19 cellular contexts compared by ENCODE assay signal in the genomic region with DNA sequence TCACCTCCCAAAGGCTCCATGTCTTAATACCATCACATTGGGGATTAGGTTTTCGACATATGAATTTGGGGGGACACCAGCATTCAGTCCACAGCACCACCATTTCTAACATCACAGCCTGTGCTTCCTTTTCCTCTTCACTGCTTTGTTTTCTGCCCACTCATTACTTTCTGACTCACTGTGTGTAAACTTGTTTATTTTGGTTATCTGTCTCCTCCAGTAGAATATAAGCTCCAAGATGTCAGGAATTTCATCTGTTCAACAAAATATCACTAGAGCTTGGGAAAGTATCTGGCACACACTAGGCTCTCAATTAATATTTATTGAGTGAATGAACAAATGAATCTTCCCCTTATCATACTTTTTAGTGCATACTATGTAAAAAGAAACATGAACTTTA.
DNase-seq lines count a peak whose midpoint lies in the region; ATAC-seq and TF ChIP-seq lines count a peak whose summit lies in the region.
"Had no signal": no experiment of that assay in that cellular context is flagged by ENCODE, and none has a peak within 500 bp of the region (broad histone marks: within the 10 kb centered on the region; RNA-seq: fewer than 3 reads in every experiment).

No MANE protein-coding gene starts in this region.

- CTCF ChIA-PET in CD8-positive, alpha-beta T cell (lab: Charles Lee) = interaction anchor here (1.8 kb wide), 1 partner anchor 190 kb away, joined by 3 read pairs; no protein-coding TSS in a partner anchor

- no peaks in the 10 kb centered on the region for H3K27me3 ChIP-seq in CD8-positive, alpha-beta T cell (ENCODE audit: insufficient read depth, low read length)
- H3K27me3 ChIP-seq in mesendoderm (ENCODE audit: insufficient read depth, low read length, poor library complexity) = no peaks in the 10 kb centered on the region
- H3K27me3 ChIP-seq: BLaER1, brain microvascular endothelial cell had no signal

- no CpG with 5 or more reads among the region's 1 CpG for WGBS in mesendoderm (ENCODE audit: extremely low coverage, insufficient coverage, low lambda C conversion rate)

- no peak overlapping the region for H2BK5ac ChIP-seq in mesendoderm (ENCODE audit: low read length)

- H4K8ac ChIP-seq in mesendoderm (ENCODE audit: low read depth, low read length) = no peak overlapping the region

- H2BK120ac ChIP-seq in mesendoderm (ENCODE audit: low read depth, low read length) = no peak overlapping the region

- no peak overlapping the region for H3K27ac ChIP-seq in CD8-positive, alpha-beta T cell (ENCODE audit: low read depth, low read length)
- H3K27ac ChIP-seq in mesendoderm (ENCODE audit: low read depth, low read length) = no peak overlapping the region
- H3K27ac ChIP-seq: BLaER1, brain microvascular endothelial cell, left ventricle myocardium inferior had no signal

- no peak overlapping the region for H2AK5ac ChIP-seq in mesendoderm (ENCODE audit: low read length)

- no peak overlapping the region for H3K27ac Mint-ChIP-seq in CD8-positive, alpha-beta T cell
- H3K27ac Mint-ChIP-seq: activated naive CD8-positive, alpha-beta T cell treated with anti-CD3 and anti-CD28 coated beads for 36 hours; activated T-helper 1 cell treated with anti-CD3 and anti-CD28 coated beads, Interleukin-12 subunit alpha, Interleukin-12 subunit beta, Interleukin-2, Interleukin-4 antibody, amounts not matched to agents 30 ng/mL and 10 ng/mL and 1 ng/mL, durations not matched to agents 14 hours and 24 hours and 36 hours; stimulated activated memory B cell treated with anti-CD40 and anti-IgM and Interleukin-4, amounts not matched to agents 10 μg/mL and 1 μg/mL and 100 μg/mL, for 72 hours had no signal

- no peaks in the 10 kb centered on the region for H3K36me3 Mint-ChIP-seq in CD8-positive, alpha-beta T cell
- H3K36me3 Mint-ChIP-seq: activated naive CD8-positive, alpha-beta T cell treated with anti-CD3 and anti-CD28 coated beads for 36 hours; stimulated activated memory B cell treated with anti-CD40 and anti-IgM and Interleukin-4, amounts not matched to agents 10 μg/mL and 1 μg/mL and 100 μg/mL, for 72 hours had no signal

- no peak overlapping the region for H3K4me2 ChIP-seq in mesendoderm (ENCODE audit: low read length)
- H3K4me2 ChIP-seq: BLaER1 had no signal

- H3K36me3 ChIP-seq in CD8-positive, alpha-beta T cell (ENCODE audit: insufficient read depth, low read length) = no peaks in the 10 kb centered on the region
- no peaks in the 10 kb centered on the region for H3K36me3 ChIP-seq in mesendoderm (ENCODE audit: control insufficient read depth, insufficient read depth, low read length)
- H3K36me3 ChIP-seq: BLaER1, brain microvascular endothelial cell, left ventricle myocardium inferior had no signal

- no peaks in the 10 kb centered on the region for H3K4me1 ChIP-seq in CD8-positive, alpha-beta T cell (ENCODE audit: insufficient read depth, low read length)
- no peaks in the 10 kb centered on the region for H3K4me1 ChIP-seq in mesendoderm (ENCODE audit: control insufficient read depth, low read depth, low read length)
- H3K4me1 ChIP-seq: BLaER1 had no signal

- H4K5ac ChIP-seq in mesendoderm (ENCODE audit: low read length) = no peak overlapping the region

- no peaks in the 10 kb centered on the region for H3K9me3 Mint-ChIP-seq in CD8-positive, alpha-beta T cell
- H3K9me3 Mint-ChIP-seq: activated naive CD8-positive, alpha-beta T cell treated with anti-CD3 and anti-CD28 coated beads for 36 hours; activated T-helper 1 cell treated with anti-CD3 and anti-CD28 coated beads, Interleukin-12 subunit alpha, Interleukin-12 subunit beta, Interleukin-2, Interleukin-4 antibody, amounts not matched to agents 30 ng/mL and 10 ng/mL and 1 ng/mL, durations not matched to agents 14 hours and 24 hours and 36 hours; stimulated activated memory B cell treated with anti-CD40 and anti-IgM and Interleukin-4, amounts not matched to agents 10 μg/mL and 1 μg/mL and 100 μg/mL, for 72 hours had no signal

- H3K18ac ChIP-seq in mesendoderm (ENCODE audit: low read length) = no peak overlapping the region

- no peak for TF ChIP-seq CTCF in fibroblast of the aortic adventitia (IDR thresholded peaks at IDR 0.05; ENCODE audit: insufficient read depth, low read length)
- TF ChIP-seq CTCF in CD8-positive, alpha-beta T cell (IDR thresholded peaks at IDR 0.05) = no peak

- H3K4me3 Mint-ChIP-seq in CD8-positive, alpha-beta T cell = no peak overlapping the region
- H3K4me3 Mint-ChIP-seq: activated naive CD8-positive, alpha-beta T cell treated with anti-CD3 and anti-CD28 coated beads for 36 hours; activated T-helper 1 cell treated with anti-CD3 and anti-CD28 coated beads, Interleukin-12 subunit alpha, Interleukin-12 subunit beta, Interleukin-2, Interleukin-4 antibody, amounts not matched to agents 30 ng/mL and 10 ng/mL and 1 ng/mL, durations not matched to agents 14 hours and 24 hours and 36 hours; stimulated activated memory B cell treated with anti-CD40 and anti-IgM and Interleukin-4, amounts not matched to agents 10 μg/mL and 1 μg/mL and 100 μg/mL, for 72 hours had no signal

- intact Hi-C loops in CD8-positive, alpha-beta T cell (cut with DNase I, micrococcal nuclease) = loop anchor here in 1 of 2 experiments (1.0 kb wide), 1 partner anchor 46 kb away; no protein-coding TSS in a partner anchor

- H3K9ac ChIP-seq in mesendoderm (ENCODE audit: low read length) = no peak overlapping the region
- H3K9ac ChIP-seq: BLaER1 had no signal

- H3K79me2 ChIP-seq in mesendoderm (ENCODE audit: control insufficient read depth, insufficient read depth, low read length) = no peaks in the 10 kb centered on the region

- no peaks in the 10 kb centered on the region for H3K9me3 ChIP-seq in CD8-positive, alpha-beta T cell (ENCODE audit: low read length)
- H3K9me3 ChIP-seq: BLaER1, left ventricle myocardium inferior had no signal

- H3K4me3 ChIP-seq in fibroblast of the aortic adventitia (ENCODE audit: low read depth, low read length) = no peak overlapping the region
- H3K4me3 ChIP-seq in CD8-positive, alpha-beta T cell (ENCODE audit: low read depth, low read length) = no peak overlapping the region
- H3K4me3 ChIP-seq in mesendoderm (ENCODE audit: low read length) = no peak overlapping the region
- H3K4me3 ChIP-seq: BLaER1, left ventricle myocardium inferior had no signal

- no peak overlapping the region for H2BK15ac ChIP-seq in mesendoderm (replicated peaks; ENCODE audit: low read depth)

- no peak for ATAC-seq in CD8-positive, alpha-beta T cell
- ATAC-seq in HG02981 (IDR thresholded peaks at IDR 0.05; ENCODE audit: unreplicated experiment) = no peak
- no peak for ATAC-seq in GM21447 (IDR thresholded peaks at IDR 0.05; ENCODE audit: unreplicated experiment)
- ATAC-seq: right cardiac atrium; stimulated activated memory B cell treated with anti-CD40 and anti-IgM and Interleukin-4, amounts not matched to agents 10 μg/mL and 1 μg/mL and 100 μg/mL, for 72 hours had no signal

- no peak overlapping the region for H3K23ac ChIP-seq in mesendoderm (ENCODE audit: low read length)

- POLR2A ChIA-PET in CD8-positive, alpha-beta T cell (lab: Charles Lee) = no interaction called here

- peak; percentile 9 for DNase-seq in H4 (ENCODE audit: low spot score)
- peak; percentile 4 for DNase-seq in amniotic stem cell (lab: John Stamatoyannopoulos, UW)
- peak; percentile 45 for DNase-seq in fibroblast of the aortic adventitia (ENCODE audit: low read depth)
- no peak for DNase-seq in CD8-positive, alpha-beta T cell
- DNase-seq in mesendoderm = no peak
- DNase-seq: activated naive CD8-positive, alpha-beta T cell treated with anti-CD3 and anti-CD28 coated beads for 36 hours; brain microvascular endothelial cell; KBM-7; left ventricle myocardium inferior; NCI-H1048; NCI-H1930; NCI-H446; right cardiac atrium; RPMI8226 had no signal

- no peak overlapping the region for H3K4ac ChIP-seq in mesendoderm (ENCODE audit: low read depth, low read length)

- H3K56ac ChIP-seq in mesendoderm (ENCODE audit: low read length) = no peak overlapping the region

- H3K4me1 Mint-ChIP-seq in CD8-positive, alpha-beta T cell (ENCODE audit: low read depth) = no peaks in the 10 kb centered on the region
- H3K4me1 Mint-ChIP-seq: activated naive CD8-positive, alpha-beta T cell treated with anti-CD3 and anti-CD28 coated beads for 36 hours; stimulated activated memory B cell treated with anti-CD40 and anti-IgM and Interleukin-4, amounts not matched to agents 10 μg/mL and 1 μg/mL and 100 μg/mL, for 72 hours had no signal

- no peaks in the 10 kb centered on the region for H3K79me1 ChIP-seq in mesendoderm (ENCODE audit: low read length)

- H3K27me3 Mint-ChIP-seq in CD8-positive, alpha-beta T cell (ENCODE audit: low read depth) = peaks cover 5% of the 10 kb centered on the region
- H3K27me3 Mint-ChIP-seq: stimulated activated memory B cell treated with anti-CD40 and anti-IgM and Interleukin-4, amounts not matched to agents 10 μg/mL and 1 μg/mL and 100 μg/mL, for 72 hours had no signal

Comparison
In these comparisons a context has a peak if more than half of its experiments do, and no peak if none do; other contexts are left out.
1. DNase-seq: peak in H4 (single experiment), amniotic stem cell (single experiment) and fibroblast of the aortic adventitia (single experiment); none in CD8-positive, alpha-beta T cell (0 of 7) and mesendoderm (single experiment).